ENCODE assay signal across 8 cellular contexts in the genomic region with DNA sequence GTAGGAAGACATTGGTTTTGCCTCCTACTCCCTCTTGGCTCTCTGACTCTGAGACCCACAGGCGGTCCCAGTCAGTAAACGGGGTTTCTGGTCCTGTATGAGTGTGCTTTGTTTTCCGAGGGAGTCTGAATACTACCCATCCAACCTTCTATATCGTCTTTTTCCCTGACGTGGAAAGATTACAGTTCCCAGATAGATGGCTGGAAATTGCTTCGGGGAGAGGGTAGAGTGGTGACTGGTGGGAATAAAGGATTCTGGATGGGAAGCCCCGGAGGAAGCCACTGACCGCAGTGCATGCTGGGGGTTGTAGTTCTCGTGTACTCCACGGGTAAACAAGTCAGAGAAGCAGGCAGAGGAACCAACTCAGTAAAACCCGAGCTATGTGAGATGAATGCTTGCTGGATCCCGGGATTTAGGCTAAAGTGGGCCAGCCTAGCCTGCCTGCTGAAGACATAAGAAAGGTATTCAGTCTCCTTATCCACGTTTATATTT.
DNase-seq lines count a peak whose midpoint lies in the region; ATAC-seq lines count a peak whose summit lies in the region.

No MANE protein-coding gene starts in this region.

- peak; percentile 88 for ATAC-seq in HG02588 (IDR thresholded peaks at IDR 0.05; ENCODE audit: unreplicated experiment)
- ATAC-seq in left lobe of liver = peak; percentile 98
- no peak for ATAC-seq in HG02938 (IDR thresholded peaks at IDR 0.05; ENCODE audit: unreplicated experiment)

- peak; percentile 43 for DNase-seq in GDM1 (lab: John Stamatoyannopoulos, UW)
- peak; percentile 95 for DNase-seq in NCI-H2227 treated with DMSO at 0.1 percent for 48 hours (lab: John Stamatoyannopoulos, UW)
- DNase-seq in activated CD4-positive, alpha-beta T cell treated with anti-CD3 and anti-CD28 coated beads for 24 hours (ENCODE audit: low read depth in 2 of 2) = peak; percentile 21 to 35
- peak; percentile 82 for DNase-seq in dermis blood vessel endothelial cell
- DNase-seq in left lobe of liver (ENCODE audit: low spot score) = peak; percentile 80
- peak; percentile 51 for DNase-seq in stimulated activated CD4-positive, alpha-beta T cell treated with anti-CD3 and anti-CD28 coated beads, Interleukin-1b, Interleukin-23, amount 100 ng/mL, for 48 hours

Comparison
In these comparisons a context has a peak if more than half of its experiments do, and no peak if none do; other contexts are left out.
1. DNase-seq: peak in every context shown above with its lines; median percentile 95 in NCI-H2227 treated with DMSO at 0.1 percent for 48 hours; 82 in dermis blood vessel endothelial cell; 80 in left lobe of liver; 51 in stimulated activated CD4-positive, alpha-beta T cell treated with anti-CD3 and anti-CD28 coated beads, Interleukin-1b, Interleukin-23, amount 100 ng/mL, for 48 hours; 43 in GDM1; 28 in activated CD4-positive, alpha-beta T cell treated with anti-CD3 and anti-CD28 coated beads for 24 hours.